ENCODE assay signal across 1 cellular context in the genomic region with DNA sequence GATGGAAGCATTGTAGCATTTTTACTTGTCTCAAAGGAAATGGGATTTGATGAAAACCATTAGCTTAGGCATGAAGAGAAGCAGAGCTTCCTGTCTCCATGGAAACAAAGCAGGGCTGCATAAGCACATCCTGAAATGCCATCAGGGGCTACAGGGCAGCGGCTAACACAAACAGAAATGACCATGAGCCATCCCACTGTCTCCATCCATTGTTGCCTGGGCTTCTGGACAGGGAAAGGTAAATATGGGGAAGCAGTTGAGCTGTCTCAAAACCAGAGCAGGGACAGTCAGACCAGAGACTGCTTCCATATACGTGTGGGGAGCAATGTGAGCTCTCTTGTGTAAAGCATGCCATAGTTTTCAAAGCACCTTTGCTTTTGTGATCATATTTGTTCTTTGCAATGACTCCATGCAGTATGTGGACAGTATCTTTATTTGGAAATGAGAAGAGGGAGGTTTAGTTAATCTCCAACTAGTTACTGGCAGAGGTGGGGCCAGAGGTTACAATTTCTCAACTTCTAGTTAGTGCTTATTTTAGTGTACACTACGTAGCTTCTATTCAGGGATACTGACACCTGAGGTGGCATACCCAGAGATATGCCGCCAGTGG.
TF ChIP-seq lines count a peak whose summit lies in the region.

No MANE protein-coding gene starts in this region.

TF ChIP-seq in HepG2, 621 proteins besides CTCF, POLR2A, EP300 and RAD21 (continued from another document and continues in another):
- TF ChIP-seq, protein P1, sequence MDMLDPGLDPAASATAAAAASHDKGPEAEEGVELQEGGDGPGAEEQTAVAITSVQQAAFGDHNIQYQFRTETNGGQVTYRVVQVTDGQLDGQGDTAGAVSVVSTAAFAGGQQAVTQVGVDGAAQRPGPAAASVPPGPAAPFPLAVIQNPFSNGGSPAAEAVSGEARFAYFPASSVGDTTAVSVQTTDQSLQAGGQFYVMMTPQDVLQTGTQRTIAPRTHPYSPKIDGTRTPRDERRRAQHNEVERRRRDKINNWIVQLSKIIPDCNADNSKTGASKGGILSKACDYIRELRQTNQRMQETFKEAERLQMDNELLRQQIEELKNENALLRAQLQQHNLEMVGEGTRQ (IDR thresholded peaks at IDR 0.05; ENCODE audit: low read depth, low read length) = no peak
- TF ChIP-seq, protein P1 (CRISPR knock-in tag; IDR thresholded peaks at IDR 0.05; ENCODE audit: borderline replicate concordance) = no peak
- TF ChIP-seq MYNN (CRISPR knock-in tag; IDR thresholded peaks at IDR 0.05; ENCODE audit: low read depth) = no peak
- TF ChIP-seq, protein P2, sequence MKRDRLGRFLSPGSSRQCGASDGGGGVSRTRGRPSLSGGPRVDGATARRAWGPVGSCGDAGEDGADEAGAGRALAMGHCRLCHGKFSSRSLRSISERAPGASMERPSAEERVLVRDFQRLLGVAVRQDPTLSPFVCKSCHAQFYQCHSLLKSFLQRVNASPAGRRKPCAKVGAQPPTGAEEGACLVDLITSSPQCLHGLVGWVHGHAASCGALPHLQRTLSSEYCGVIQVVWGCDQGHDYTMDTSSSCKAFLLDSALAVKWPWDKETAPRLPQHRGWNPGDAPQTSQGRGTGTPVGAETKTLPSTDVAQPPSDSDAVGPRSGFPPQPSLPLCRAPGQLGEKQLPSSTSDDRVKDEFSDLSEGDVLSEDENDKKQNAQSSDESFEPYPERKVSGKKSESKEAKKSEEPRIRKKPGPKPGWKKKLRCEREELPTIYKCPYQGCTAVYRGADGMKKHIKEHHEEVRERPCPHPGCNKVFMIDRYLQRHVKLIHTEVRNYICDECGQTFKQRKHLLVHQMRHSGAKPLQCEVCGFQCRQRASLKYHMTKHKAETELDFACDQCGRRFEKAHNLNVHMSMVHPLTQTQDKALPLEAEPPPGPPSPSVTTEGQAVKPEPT (CRISPR knock-in tag; IDR thresholded peaks at IDR 0.05; ENCODE audit: low read depth) = no peak
- no peak for TF ChIP-seq RXRB (CRISPR knock-in tag; IDR thresholded peaks at IDR 0.05; ENCODE audit: borderline replicate concordance)
- TF ChIP-seq ZNF839 (CRISPR knock-in tag; IDR thresholded peaks at IDR 0.05; ENCODE audit: borderline replicate concordance) = no peak
- TF ChIP-seq, protein P3, sequence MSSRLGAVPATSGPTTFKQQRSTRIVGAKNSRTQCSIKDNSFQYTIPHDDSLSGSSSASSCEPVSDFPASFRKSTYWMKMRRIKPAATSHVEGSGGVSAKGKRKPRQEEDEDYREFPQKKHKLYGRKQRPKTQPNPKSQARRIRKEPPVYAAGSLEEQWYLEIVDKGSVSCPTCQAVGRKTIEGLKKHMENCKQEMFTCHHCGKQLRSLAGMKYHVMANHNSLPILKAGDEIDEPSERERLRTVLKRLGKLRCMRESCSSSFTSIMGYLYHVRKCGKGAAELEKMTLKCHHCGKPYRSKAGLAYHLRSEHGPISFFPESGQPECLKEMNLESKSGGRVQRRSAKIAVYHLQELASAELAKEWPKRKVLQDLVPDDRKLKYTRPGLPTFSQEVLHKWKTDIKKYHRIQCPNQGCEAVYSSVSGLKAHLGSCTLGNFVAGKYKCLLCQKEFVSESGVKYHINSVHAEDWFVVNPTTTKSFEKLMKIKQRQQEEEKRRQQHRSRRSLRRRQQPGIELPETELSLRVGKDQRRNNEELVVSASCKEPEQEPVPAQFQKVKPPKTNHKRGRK (CRISPR knock-in tag; IDR thresholded peaks at IDR 0.05) = no peak
- peak; percentile 55; the same call in 1 of the 2 replicates for TF ChIP-seq PAXIP1 (CRISPR knock-in tag; conservative IDR thresholded peaks at IDR 0.05)
- no peak for TF ChIP-seq NFYC (CRISPR knock-in tag; IDR thresholded peaks at IDR 0.05)
- TF ChIP-seq ZNF256 (CRISPR knock-in tag; conservative IDR thresholded peaks at IDR 0.05) = no peak
- TF ChIP-seq TEAD3 (CRISPR knock-in tag; optimal IDR thresholded peaks at IDR 0.05; ENCODE audit: borderline replicate concordance) = no peak
- TF ChIP-seq HOXA5 (CRISPR knock-in tag; IDR thresholded peaks at IDR 0.05) = no peak
- TF ChIP-seq YY1 (IDR thresholded peaks at IDR 0.05; ENCODE audit: insufficient read depth, insufficient replicate concordance, low read depth, low read length) = no peak
- no peak for TF ChIP-seq ZNF788 (CRISPR knock-in tag; IDR thresholded peaks at IDR 0.05; ENCODE audit: borderline replicate concordance)
- no peak for TF ChIP-seq ATF1 (CRISPR knock-in tag; IDR thresholded peaks at IDR 0.05)
- TF ChIP-seq FOSL1 (CRISPR knock-in tag; IDR thresholded peaks at IDR 0.05; ENCODE audit: borderline replicate concordance) = no peak
- TF ChIP-seq HMGA1 (CRISPR knock-in tag; conservative IDR thresholded peaks at IDR 0.05) = no peak
- no peak for TF ChIP-seq ZNF20 (CRISPR knock-in tag; IDR thresholded peaks at IDR 0.05)
- no peak for TF ChIP-seq CENPX (CRISPR knock-in tag; IDR thresholded peaks at IDR 0.05)
- no peak for TF ChIP-seq FOXA1 (IDR thresholded peaks at IDR 0.05)
- TF ChIP-seq FOXA1 (CRISPR knock-in tag; IDR thresholded peaks at IDR 0.05) = peak; percentile 40; the same call in 1 of the 2 replicates
- no peak for TF ChIP-seq AHR (CRISPR knock-in tag; IDR thresholded peaks at IDR 0.05)
- no peak for TF ChIP-seq ZNF670 (CRISPR knock-in tag; IDR thresholded peaks at IDR 0.05; ENCODE audit: borderline replicate concordance)
- no peak for TF ChIP-seq FOXO1 (CRISPR knock-in tag; IDR thresholded peaks at IDR 0.05)
- no peak for TF ChIP-seq ZNF34 (CRISPR knock-in tag; IDR thresholded peaks at IDR 0.05; ENCODE audit: borderline replicate concordance)
- no peak for TF ChIP-seq HMG20B (CRISPR knock-in tag; conservative IDR thresholded peaks at IDR 0.05)
- TF ChIP-seq ARNTL (CRISPR knock-in tag; IDR thresholded peaks at IDR 0.05) = 0 out of 2 replicates have a peak, but pooled peaks have one; percentile 28
- no peak for TF ChIP-seq AGO2 (optimal IDR thresholded peaks at IDR 0.05; ENCODE audit: low read depth, low read length)
- TF ChIP-seq ZNF33B (CRISPR knock-in tag; IDR thresholded peaks at IDR 0.05) = no peak
- TF ChIP-seq EEA1 (CRISPR knock-in tag; IDR thresholded peaks at IDR 0.05; ENCODE audit: borderline replicate concordance) = no peak
- TF ChIP-seq, protein P4, sequence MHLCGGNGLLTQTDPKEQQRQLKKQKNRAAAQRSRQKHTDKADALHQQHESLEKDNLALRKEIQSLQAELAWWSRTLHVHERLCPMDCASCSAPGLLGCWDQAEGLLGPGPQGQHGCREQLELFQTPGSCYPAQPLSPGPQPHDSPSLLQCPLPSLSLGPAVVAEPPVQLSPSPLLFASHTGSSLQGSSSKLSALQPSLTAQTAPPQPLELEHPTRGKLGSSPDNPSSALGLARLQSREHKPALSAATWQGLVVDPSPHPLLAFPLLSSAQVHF (CRISPR knock-in tag; IDR thresholded peaks at IDR 0.05) = no peak
- TF ChIP-seq MXD4 (CRISPR knock-in tag; IDR thresholded peaks at IDR 0.05) = no peak
- TF ChIP-seq KAT2B (IDR thresholded peaks at IDR 0.05; ENCODE audit: borderline replicate concordance, low read depth, low read length) = no peak
- TF ChIP-seq, protein P5, sequence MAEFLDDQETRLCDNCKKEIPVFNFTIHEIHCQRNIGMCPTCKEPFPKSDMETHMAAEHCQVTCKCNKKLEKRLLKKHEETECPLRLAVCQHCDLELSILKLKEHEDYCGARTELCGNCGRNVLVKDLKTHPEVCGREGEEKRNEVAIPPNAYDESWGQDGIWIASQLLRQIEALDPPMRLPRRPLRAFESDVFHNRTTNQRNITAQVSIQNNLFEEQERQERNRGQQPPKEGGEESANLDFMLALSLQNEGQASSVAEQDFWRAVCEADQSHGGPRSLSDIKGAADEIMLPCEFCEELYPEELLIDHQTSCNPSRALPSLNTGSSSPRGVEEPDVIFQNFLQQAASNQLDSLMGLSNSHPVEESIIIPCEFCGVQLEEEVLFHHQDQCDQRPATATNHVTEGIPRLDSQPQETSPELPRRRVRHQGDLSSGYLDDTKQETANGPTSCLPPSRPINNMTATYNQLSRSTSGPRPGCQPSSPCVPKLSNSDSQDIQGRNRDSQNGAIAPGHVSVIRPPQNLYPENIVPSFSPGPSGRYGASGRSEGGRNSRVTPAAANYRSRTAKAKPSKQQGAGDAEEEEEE (CRISPR knock-in tag; IDR thresholded peaks at IDR 0.05; ENCODE audit: borderline replicate concordance) = no peak
- TF ChIP-seq NR2F6 (IDR thresholded peaks at IDR 0.05) = 0 out of 2 replicates have a peak, but pooled peaks have one; percentile 17
- TF ChIP-seq NR2F6 (CRISPR knock-in tag; IDR thresholded peaks at IDR 0.05) = no peak
- TF ChIP-seq ZNF431 (CRISPR knock-in tag; IDR thresholded peaks at IDR 0.05; ENCODE audit: borderline replicate concordance, low read depth) = no peak
- no peak for TF ChIP-seq HOXD1 (CRISPR knock-in tag; IDR thresholded peaks at IDR 0.05)
- no peak for TF ChIP-seq THAP8 (CRISPR knock-in tag; IDR thresholded peaks at IDR 0.05; ENCODE audit: borderline replicate concordance)
- TF ChIP-seq SAP130 (CRISPR knock-in tag; IDR thresholded peaks at IDR 0.05; ENCODE audit: low read depth) = no peak
- TF ChIP-seq BRF2 (CRISPR knock-in tag; IDR thresholded peaks at IDR 0.05) = no peak
- TF ChIP-seq FOXC1 (CRISPR knock-in tag; IDR thresholded peaks at IDR 0.05; ENCODE audit: borderline replicate concordance) = no peak
- no peak for TF ChIP-seq HNRNPUL1 (IDR thresholded peaks at IDR 0.05; ENCODE audit: low read depth, low read length)
- peak; percentile 42; the same call in 1 of the 2 replicates for TF ChIP-seq FOXA3 (CRISPR knock-in tag; IDR thresholded peaks at IDR 0.05)
- TF ChIP-seq CHD2 (IDR thresholded peaks at IDR 0.05; ENCODE audit: low read depth, low read length) = no peak
- TF ChIP-seq ERF (CRISPR knock-in tag; IDR thresholded peaks at IDR 0.05) = no peak
- no peak for TF ChIP-seq MATR3 (CRISPR knock-in tag; IDR thresholded peaks at IDR 0.05)
- TF ChIP-seq ZNF674 (CRISPR knock-in tag; IDR thresholded peaks at IDR 0.05; ENCODE audit: low read depth) = no peak
- no peak for TF ChIP-seq ZBTB33 (CRISPR knock-in tag; IDR thresholded peaks at IDR 0.05)
- TF ChIP-seq ZSCAN30 (CRISPR knock-in tag; IDR thresholded peaks at IDR 0.05) = no peak
- TF ChIP-seq TBX2 (CRISPR knock-in tag; IDR thresholded peaks at IDR 0.05; ENCODE audit: borderline replicate concordance) = no peak; the same call in 1 of the 2 replicates
- no peak for TF ChIP-seq ZNF7 (CRISPR knock-in tag; IDR thresholded peaks at IDR 0.05)
- TF ChIP-seq ZNF619 (CRISPR knock-in tag; IDR thresholded peaks at IDR 0.05) = no peak
- TF ChIP-seq ZFP90 (CRISPR knock-in tag; IDR thresholded peaks at IDR 0.05; ENCODE audit: borderline replicate concordance) = no peak
- TF ChIP-seq LCORL (IDR thresholded peaks at IDR 0.05) = no peak
- no peak for TF ChIP-seq LCORL (CRISPR knock-in tag; IDR thresholded peaks at IDR 0.05)
